8 cellular contexts compared by ENCODE assay signal in the genomic region with DNA sequence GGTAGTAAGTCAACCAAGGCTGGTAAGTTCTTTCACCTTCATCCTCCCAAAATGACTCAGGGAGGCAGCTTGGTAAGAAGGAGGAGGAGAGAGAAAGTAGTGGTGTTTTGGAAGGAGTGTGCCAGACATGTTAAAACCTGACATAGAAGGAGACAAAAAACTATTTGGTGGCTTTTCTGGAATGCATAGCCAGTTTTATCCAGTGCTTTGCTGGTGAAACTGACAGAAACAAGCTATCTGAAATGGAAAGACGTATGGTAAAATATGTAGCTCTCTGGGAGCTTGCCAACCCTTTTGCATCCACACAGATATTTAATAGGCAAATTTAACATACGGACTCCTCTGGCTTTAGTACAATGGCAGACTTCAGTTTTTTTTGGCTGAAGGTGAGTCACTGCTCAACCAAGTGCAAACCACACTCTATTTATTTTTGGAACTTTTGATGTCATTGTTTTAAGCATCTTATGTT. TPM values are rescaled to one million over a fixed set of nuclear protein-coding genes. Genes with fewer than 3 reads are reported as not detected.
DNase-seq lines count a peak whose midpoint lies in the region; ATAC-seq, FAIRE-seq and TF ChIP-seq lines count a peak whose summit lies in the region.

No MANE protein-coding gene starts in this region.

- peak; percentile 88 for FAIRE-seq in RCC 7860 (lab: Jason Lieb, UNC)

- H3K27me3 ChIP-seq in foreskin keratinocyte: no peaks in the 10 kb centered on the region

- no peak overlapping the region for H3K27ac ChIP-seq in foreskin keratinocyte

- peak; percentile 79 for DNase-seq in A172 (ENCODE audit: low spot score)
- peak; percentile 26 for DNase-seq in RCC 7860 (ENCODE audit: low spot score)
- DNase-seq in foreskin keratinocyte: peak; percentile 97 to 99
- no peak for DNase-seq in SKM-1 (lab: John Stamatoyannopoulos, UW; ENCODE audit: unreplicated experiment)
- no peak for DNase-seq in stimulated activated CD4-positive, alpha-beta T cell treated with anti-CD3 and anti-CD28 coated beads, Interleukin-1b, Interleukin-23, amount 100 ng/mL, for 48 hours
- DNase-seq in DMS114 treated with DMSO at 0.1 percent for 48 hours (lab: John Stamatoyannopoulos, UW; ENCODE audit: unreplicated experiment): no peak

- TF ChIP-seq CTCF in foreskin keratinocyte (conservative IDR thresholded peaks at IDR 0.05): no peak

- peaks cover 12% of the 10 kb centered on the region for H3K4me1 ChIP-seq in foreskin keratinocyte

- ATAC-seq in GM18520 (IDR thresholded peaks at IDR 0.05; ENCODE audit: unreplicated experiment) (peak; percentile 77), HG02938 (IDR thresholded peaks at IDR 0.05; ENCODE audit: unreplicated experiment) (peak; percentile 85), foreskin keratinocyte (peak; percentile 97)

RNA-seq across cellular contexts. Expression of gene RAB14, which starts 45.4 kb away (rescaled TPM):
- total RNA-seq in A172 (2014; rRNA removed; shearing (Covaris generic)): 39.4 and 39.5 TPM in 2 replicates
- total RNA-seq in foreskin keratinocyte: 45.1 and 46.3 TPM in 2 replicates
- polyA plus RNA-seq in foreskin keratinocyte: 24.9 and 29.1 TPM in 2 replicates

Comparison
In these comparisons a context has a peak if more than half of its experiments do, and no peak if none do; other contexts are left out.
1. DNase-seq: peak in A172 (single experiment), RCC 7860 (single experiment) and foreskin keratinocyte (2 of 2); none in SKM-1 (single experiment), stimulated activated CD4-positive, alpha-beta T cell treated with anti-CD3 and anti-CD28 coated beads, Interleukin-1b, Interleukin-23, amount 100 ng/mL, for 48 hours (single experiment) and DMS114 treated with DMSO at 0.1 percent for 48 hours (single experiment).
2. Peak in every context shown above with its lines, with median percentiles within 50 percentile points of each other: ATAC-seq.